ENCODE assay signal across 12 cellular contexts in the genomic region with DNA sequence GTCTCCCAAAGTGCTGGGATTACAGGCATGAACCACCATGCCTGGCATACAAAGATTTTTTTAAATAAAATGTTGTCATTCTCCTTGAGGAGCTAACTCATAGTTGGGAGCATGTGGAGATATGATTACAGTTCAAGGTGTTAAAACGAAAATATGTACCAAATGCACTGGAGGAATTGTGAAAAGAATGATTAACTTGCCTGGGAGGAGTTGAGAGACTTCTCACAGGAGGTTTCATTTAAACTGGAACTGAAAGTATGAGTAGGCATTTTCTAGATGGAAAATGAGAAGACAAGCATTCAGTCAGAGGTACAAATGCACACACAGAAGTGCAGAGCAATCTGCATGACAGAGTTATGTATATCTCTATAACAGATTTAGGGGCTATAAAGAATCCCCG.
DNase-seq lines count a peak whose midpoint lies in the region; ATAC-seq and TF ChIP-seq lines count a peak whose summit lies in the region.
"Had no signal": no experiment of that assay in that cellular context is flagged by ENCODE, and none has a peak within 500 bp of the region (broad histone marks: within the 10 kb centered on the region; RNA-seq: fewer than 3 reads in every experiment).

No MANE protein-coding gene starts in this region.

- peak overlapping the region; percentile 93 for H3K27ac ChIP-seq in KMS-11
- H3K27ac ChIP-seq: A549 had no signal

- H2AFZ ChIP-seq in KMS-11 (ENCODE audit: low read depth), result peak overlapping the region; percentile 67

- peak; percentile 99 for ATAC-seq in GM19372 (IDR thresholded peaks at IDR 0.05; ENCODE audit: low read depth, unreplicated experiment)
- ATAC-seq in HG02870 (IDR thresholded peaks at IDR 0.05; ENCODE audit: unreplicated experiment), result peak; percentile 100
- ATAC-seq: A549; effector memory CD8-positive, alpha-beta T cell had no signal

- H3K4me3 ChIP-seq in GM06990 (replicated peaks; ENCODE audit: low read depth, low read length) (no peak overlapping the region), KMS-11 (IDR thresholded peaks at IDR 0.05; ENCODE audit: insufficient read depth, low read depth, low read length) (no peak overlapping the region)
- H3K4me3 ChIP-seq: A549 had no signal

- DNase-seq in GM06990 (ENCODE audit: extremely low read depth, insufficient read length), result peak; percentile 20
- DNase-seq in SHP77 (lab: John Stamatoyannopoulos, UW), result no peak
- DNase-seq in stimulated activated naive CD4-positive, alpha-beta T cell treated with Interleukin-2 at 50 U/mL for 16 hours (lab: John Stamatoyannopoulos, UW), result no peak
- no peak for DNase-seq in NCI-H1694 (lab: John Stamatoyannopoulos, UW)
- no peak for DNase-seq in C1 segment of cervical spinal cord (lab: John Stamatoyannopoulos, UW)
- DNase-seq: activated gamma-delta T cell; effector memory CD8-positive, alpha-beta T cell; EL had no signal

- H3K79me2 ChIP-seq in KMS-11 (ENCODE audit: insufficient read depth, low read depth), result no peaks in the 10 kb centered on the region

- H3K4me2 ChIP-seq in KMS-11, result peak overlapping the region; percentile 92
- H3K4me2 ChIP-seq: A549 had no signal

- H3K36me3 ChIP-seq in GM06990 (ENCODE audit: control insufficient read depth, insufficient read depth, low read length), result no peaks in the 10 kb centered on the region
- H3K36me3 ChIP-seq in KMS-11 (ENCODE audit: insufficient read depth), result no peaks in the 10 kb centered on the region

- H3K27me3 ChIP-seq in GM06990 (replicated peaks; ENCODE audit: control insufficient read depth, insufficient read depth, low read length) (no peaks in the 10 kb centered on the region), KMS-11 (ENCODE audit: insufficient read depth, low read depth) (no peaks in the 10 kb centered on the region)

- no peaks in the 10 kb centered on the region for H4K20me1 ChIP-seq in KMS-11 (ENCODE audit: insufficient read depth)

- H3K4me1 ChIP-seq in KMS-11 (ENCODE audit: low read depth, poor library complexity, severe bottlenecking), result peaks cover 27% of the 10 kb centered on the region

- H3K9ac ChIP-seq in KMS-11, result peak overlapping the region; percentile 60

- TF ChIP-seq CTCF in GM06990 (IDR thresholded peaks at IDR 0.05; ENCODE audit: insufficient read depth, low read length, poor library complexity, severe bottlenecking) (no peak), KMS-11 (conservative IDR thresholded peaks at IDR 0.05; ENCODE audit: low read depth, low read length) (no peak)
